ENCODE assay signal across 8 cellular contexts in genomic region chr17:67244621-67245072, GRCh38. TPM values are rescaled to one million over a fixed set of nuclear protein-coding genes. Genes with fewer than 3 reads are reported as not detected.
DNase-seq lines count a peak whose midpoint lies in the region; ATAC-seq and TF ChIP-seq lines count a peak whose summit lies in the region.

No MANE protein-coding gene starts in this region.

- H3K27ac ChIP-seq in gastroesophageal sphincter, result peak overlapping the region; percentile 62 to 88 (median 82)

- intact Hi-C loops in activated CD4-positive, alpha-beta T cell treated with anti-CD3 and anti-CD28 coated beads, Interleukin-2, amount 10 ng/mL, durations not matched to agents 24 days and 14 days (cut with micrococcal nuclease), result loop anchor here (1.0 to 10.0 kb wide), 2 partner anchors 110 to 473 kb away; partner anchors contain the start of gene NOL11

- H3K9me3 ChIP-seq in gastroesophageal sphincter, result no peaks in the 10 kb centered on the region

- ATAC-seq in HG03095 (IDR thresholded peaks at IDR 0.05; ENCODE audit: unreplicated experiment), result peak; percentile 19
- peak; percentile 5 for ATAC-seq in gastroesophageal sphincter

- H3K4me3 Mint-ChIP-seq in activated CD4-positive, alpha-beta T cell treated with anti-CD3 and anti-CD28 coated beads, Interleukin-2, amount 10 ng/mL, durations not matched to agents 24 days and 14 days, result peak overlapping the region; percentile 93
- H3K4me3 Mint-ChIP-seq in progenitor cell of endocrine pancreas (ENCODE audit: low read depth), result peak overlapping the region; percentile 90

- no peak for TF ChIP-seq CTCF in gastroesophageal sphincter (IDR thresholded peaks at IDR 0.05)
- TF ChIP-seq CTCF in progenitor cell of endocrine pancreas (IDR thresholded peaks at IDR 0.05; ENCODE audit: unreplicated experiment), result no peak

- H3K4me1 Mint-ChIP-seq in activated CD4-positive, alpha-beta T cell treated with anti-CD3 and anti-CD28 coated beads, Interleukin-2, amount 10 ng/mL, durations not matched to agents 24 days and 14 days, result peaks cover 44% of the 10 kb centered on the region
- peaks cover 33% of the 10 kb centered on the region for H3K4me1 Mint-ChIP-seq in progenitor cell of endocrine pancreas (ENCODE audit: low read depth)

- H3K27me3 Mint-ChIP-seq in activated CD4-positive, alpha-beta T cell treated with anti-CD3 and anti-CD28 coated beads, Interleukin-2, amount 10 ng/mL, durations not matched to agents 24 days and 14 days, result no peaks in the 10 kb centered on the region
- H3K27me3 Mint-ChIP-seq in progenitor cell of endocrine pancreas, result no peaks in the 10 kb centered on the region

- no peaks in the 10 kb centered on the region for H3K27me3 ChIP-seq in gastroesophageal sphincter

- no peak for TF ChIP-seq POLR2A in gastroesophageal sphincter (IDR thresholded peaks at IDR 0.05)

- TF ChIP-seq EP300 in gastroesophageal sphincter (IDR thresholded peaks at IDR 0.05), result no peak

- no CpG with 5 or more reads among the region's 42 CpGs for WGBS in gastroesophageal sphincter (ENCODE audit: low coverage in 1 of 2), 2 donors

- H3K27ac Mint-ChIP-seq in activated CD4-positive, alpha-beta T cell treated with anti-CD3 and anti-CD28 coated beads, Interleukin-2, amount 10 ng/mL, durations not matched to agents 24 days and 14 days, result peak overlapping the region; percentile 94
- no peak overlapping the region for H3K27ac Mint-ChIP-seq in progenitor cell of endocrine pancreas

- H3K36me3 Mint-ChIP-seq in activated CD4-positive, alpha-beta T cell treated with anti-CD3 and anti-CD28 coated beads, Interleukin-2, amount 10 ng/mL, durations not matched to agents 24 days and 14 days (ENCODE audit: low read depth), result peaks cover 29% of the 10 kb centered on the region
- peaks cover 2% of the 10 kb centered on the region for H3K36me3 Mint-ChIP-seq in progenitor cell of endocrine pancreas (ENCODE audit: insufficient read depth)

- no peaks in the 10 kb centered on the region for H3K36me3 ChIP-seq in gastroesophageal sphincter

- H3K4me1 ChIP-seq in gastroesophageal sphincter, result peaks cover 0 to 61% (median 19%) of the 10 kb centered on the region in 3 donors

- H3K4me3 ChIP-seq in gastroesophageal sphincter, result peak overlapping the region; percentile 93 to 99

- no peaks in the 10 kb centered on the region for H3K9me3 Mint-ChIP-seq in activated CD4-positive, alpha-beta T cell treated with anti-CD3 and anti-CD28 coated beads, Interleukin-2, amount 10 ng/mL, durations not matched to agents 24 days and 14 days
- no peaks in the 10 kb centered on the region for H3K9me3 Mint-ChIP-seq in progenitor cell of endocrine pancreas (ENCODE audit: low read depth)

- peak; percentile 9 to 28 for DNase-seq in activated CD4-positive, alpha-beta T cell treated with anti-CD3 and anti-CD28 coated beads for 4 hours
- no peak for DNase-seq in activated CD4-positive, alpha-beta T cell treated with anti-CD3 and anti-CD28 coated beads, Interleukin-2, amount 50 U/mL, for 4 hours
- DNase-seq in activated CD4-positive, alpha-beta T cell treated with anti-CD3 and anti-CD28 coated beads, Interleukin-2, amount 10 ng/mL, durations not matched to agents 24 days and 14 days, result no peak
- no peak for DNase-seq in progenitor cell of endocrine pancreas (ENCODE audit: low spot score, unreplicated experiment)
- no peak for DNase-seq in DMS153 treated with DMSO at 0.1 percent for 48 hours (lab: John Stamatoyannopoulos, UW; ENCODE audit: unreplicated experiment)
- no peak for DNase-seq in T1000 (lab: John Stamatoyannopoulos, UW)

RNA-seq across cellular contexts. Expression of gene HELZ, which starts 0.3 kb away (rescaled TPM):
- 73.5 and 74.7 TPM in 2 replicates for total RNA-seq in activated CD4-positive, alpha-beta T cell treated with anti-CD3 and anti-CD28 coated beads, Interleukin-2, amount 10 ng/mL, durations not matched to agents 24 days and 14 days
- total RNA-seq in gastroesophageal sphincter (10 to 100 TPM; 43.7 to 70.2 (median 58.3) TPM), progenitor cell of endocrine pancreas (70.9 and 71.0 TPM in 2 replicates)

Comparison
In these comparisons a context has a peak if more than half of its experiments do, and no peak if none do; other contexts are left out.
1. DNase-seq: peak in activated CD4-positive, alpha-beta T cell treated with anti-CD3 and anti-CD28 coated beads for 4 hours (2 of 2); none in activated CD4-positive, alpha-beta T cell treated with anti-CD3 and anti-CD28 coated beads, Interleukin-2, amount 50 U/mL, for 4 hours (0 of 2), activated CD4-positive, alpha-beta T cell treated with anti-CD3 and anti-CD28 coated beads, Interleukin-2, amount 10 ng/mL, durations not matched to agents 24 days and 14 days (single experiment), progenitor cell of endocrine pancreas (single experiment), DMS153 treated with DMSO at 0.1 percent for 48 hours (single experiment) and T1000 (single experiment).